1 cellular context compared by ENCODE assay signal in the genomic region with DNA sequence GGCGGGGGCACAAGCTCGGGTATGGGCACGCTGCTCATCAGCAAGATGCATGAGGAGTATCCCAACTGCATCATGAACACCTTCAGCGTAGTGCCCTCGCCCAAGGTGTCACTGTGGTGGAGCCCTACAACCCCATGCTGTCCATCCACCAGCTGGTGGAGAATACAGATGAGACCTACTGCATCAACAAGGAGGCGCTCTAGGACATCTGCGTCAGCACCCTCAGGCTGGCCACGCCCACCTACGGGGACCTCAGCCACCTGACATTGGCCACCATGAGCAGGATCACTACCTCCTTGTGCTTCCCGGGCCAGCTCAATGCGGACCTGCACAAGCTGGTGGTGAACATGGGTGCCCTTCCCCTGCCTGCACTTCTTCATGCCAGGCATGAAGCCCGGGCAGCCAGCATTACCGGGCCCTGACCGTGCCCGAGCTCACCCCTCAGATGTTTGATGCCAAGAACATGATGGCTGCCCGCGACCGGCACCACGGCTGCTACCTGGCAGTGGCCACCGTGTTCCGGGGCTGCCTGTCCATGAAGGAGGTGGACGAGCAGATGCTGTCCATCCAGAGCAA.
TF ChIP-seq lines count a peak whose summit lies in the region.

No MANE protein-coding gene starts in this region.

TF ChIP-seq in K562, 482 proteins besides CTCF, POLR2A, EP300 and RAD21:
- TF ChIP-seq NRF1 (conservative IDR thresholded peaks at IDR 0.05 in 1 of 2, IDR thresholded peaks at IDR 0.05 in 1 of 2) (peak in 1 of 2 experiments; percentile 50; a peak in 2 of 4 replicates), CREB1 (IDR thresholded peaks at IDR 0.05) (peak; percentile 50), CREB1 (CRISPR knock-in tag; IDR thresholded peaks at IDR 0.05) (0 out of 2 replicates have a peak, but pooled peaks have one; percentile 35), CREM (IDR thresholded peaks at IDR 0.05; ENCODE audit: low read depth) (peak; percentile 77), ATF1 (CRISPR knock-in tag; IDR thresholded peaks at IDR 0.05) (no peak), ATF1 (tag; IDR thresholded peaks at IDR 0.05) (peak; percentile 67), ZNF24 (IDR thresholded peaks at IDR 0.05) (no peak), KLF13 (tag; IDR thresholded peaks at IDR 0.05; ENCODE audit: borderline replicate concordance, low read depth) (peak; percentile 60; the same call in 1 of the 2 replicates), YY1 (IDR thresholded peaks at IDR 0.05; ENCODE audit: borderline replicate concordance in 1 of 3, control insufficient read depth in 1 of 3, extremely low read depth in 1 of 3, insufficient read depth in 3 of 3, insufficient read length in 1 of 3, insufficient replicate concordance in 2 of 3, low read depth in 1 of 3, low read length in 2 of 3) (peak in 1 of 3 experiments; percentile 5), RCOR1 (IDR thresholded peaks at IDR 0.05; ENCODE audit: borderline replicate concordance in 1 of 2, low read depth in 2 of 2, low read length in 2 of 2) (0 out of 4 replicates have a peak, but pooled peaks of 1 of the 2 experiments have one; percentile 18), SMAD3 (CRISPR knock-in tag; conservative IDR thresholded peaks at IDR 0.05) (no peak)
- TF ChIP-seq, protein P1, sequence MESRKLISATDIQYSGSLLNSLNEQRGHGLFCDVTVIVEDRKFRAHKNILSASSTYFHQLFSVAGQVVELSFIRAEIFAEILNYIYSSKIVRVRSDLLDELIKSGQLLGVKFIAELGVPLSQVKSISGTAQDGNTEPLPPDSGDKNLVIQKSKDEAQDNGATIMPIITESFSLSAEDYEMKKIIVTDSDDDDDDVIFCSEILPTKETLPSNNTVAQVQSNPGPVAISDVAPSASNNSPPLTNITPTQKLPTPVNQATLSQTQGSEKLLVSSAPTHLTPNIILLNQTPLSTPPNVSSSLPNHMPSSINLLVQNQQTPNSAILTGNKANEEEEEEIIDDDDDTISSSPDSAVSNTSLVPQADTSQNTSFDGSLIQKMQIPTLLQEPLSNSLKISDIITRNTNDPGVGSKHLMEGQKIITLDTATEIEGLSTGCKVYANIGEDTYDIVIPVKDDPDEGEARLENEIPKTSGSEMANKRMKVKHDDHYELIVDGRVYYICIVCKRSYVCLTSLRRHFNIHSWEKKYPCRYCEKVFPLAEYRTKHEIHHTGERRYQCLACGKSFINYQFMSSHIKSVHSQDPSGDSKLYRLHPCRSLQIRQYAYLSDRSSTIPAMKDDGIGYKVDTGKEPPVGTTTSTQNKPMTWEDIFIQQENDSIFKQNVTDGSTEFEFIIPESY (CRISPR knock-in tag; IDR thresholded peaks at IDR 0.05), result no peak
- TF ChIP-seq, protein P2, sequence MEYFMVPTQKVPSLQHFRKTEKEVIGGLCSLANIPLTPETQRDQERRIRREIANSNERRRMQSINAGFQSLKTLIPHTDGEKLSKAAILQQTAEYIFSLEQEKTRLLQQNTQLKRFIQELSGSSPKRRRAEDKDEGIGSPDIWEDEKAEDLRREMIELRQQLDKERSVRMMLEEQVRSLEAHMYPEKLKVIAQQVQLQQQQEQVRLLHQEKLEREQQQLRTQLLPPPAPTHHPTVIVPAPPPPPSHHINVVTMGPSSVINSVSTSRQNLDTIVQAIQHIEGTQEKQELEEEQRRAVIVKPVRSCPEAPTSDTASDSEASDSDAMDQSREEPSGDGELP (CRISPR knock-in tag; IDR thresholded peaks at IDR 0.05; ENCODE audit: borderline replicate concordance), result peak; percentile 78; the same call in 1 of the 2 replicates
